ENCODE assay signal across 15 cellular contexts in genomic region chr10:122446668-122447410, GRCh38. TPM values are rescaled to one million over a fixed set of nuclear protein-coding genes. Genes with fewer than 3 reads are reported as not detected.
DNase-seq lines count a peak whose midpoint lies in the region; ATAC-seq and TF ChIP-seq lines count a peak whose summit lies in the region.
"Had no signal": no experiment of that assay in that cellular context is flagged by ENCODE, and none has a peak within 500 bp of the region (broad histone marks: within the 10 kb centered on the region; RNA-seq: fewer than 3 reads in every experiment).

No MANE protein-coding gene starts in this region.

- H3K36me3 Mint-ChIP-seq in naive thymus-derived CD8-positive, alpha-beta T cell, result no peaks in the 10 kb centered on the region
- H3K36me3 Mint-ChIP-seq: activated naive CD4-positive, alpha-beta T cell treated with anti-CD3 and anti-CD28 coated beads, Interleukin-2, amount 10 ng/mL, durations not matched to agents 7 days and 5 days had no signal

- H3K27ac ChIP-seq in hepatocyte, result peak overlapping the region; percentile 31
- no peak overlapping the region for H3K27ac ChIP-seq in suprapubic skin
- H3K27ac ChIP-seq: colonic mucosa had no signal

- H3K4me2 ChIP-seq in hepatocyte, result no peak overlapping the region

- peaks cover 0 to 2% (median 0%) of the 10 kb centered on the region in 9 donors for H3K9me3 Mint-ChIP-seq in naive thymus-derived CD8-positive, alpha-beta T cell
- H3K9me3 Mint-ChIP-seq: activated CD4-positive, alpha-beta T cell treated with anti-CD3 and anti-CD28 coated beads, Interleukin-2, amount 10 ng/mL, durations not matched to agents 24 days and 14 days; activated naive CD4-positive, alpha-beta T cell treated with anti-CD3 and anti-CD28 coated beads, Interleukin-2, amount 10 ng/mL, durations not matched to agents 7 days and 5 days had no signal

- no peaks in the 10 kb centered on the region for H3K4me1 Mint-ChIP-seq in naive thymus-derived CD8-positive, alpha-beta T cell
- H3K4me1 Mint-ChIP-seq: activated CD4-positive, alpha-beta T cell treated with anti-CD3 and anti-CD28 coated beads, Interleukin-2, amount 10 ng/mL, durations not matched to agents 24 days and 14 days; activated naive CD4-positive, alpha-beta T cell treated with anti-CD3 and anti-CD28 coated beads, Interleukin-2, amount 10 ng/mL, durations not matched to agents 7 days and 5 days had no signal

- H3K9me3 ChIP-seq in hepatocyte (ENCODE audit: low read depth) (no peaks in the 10 kb centered on the region), suprapubic skin (no peaks in the 10 kb centered on the region)
- H3K9me3 ChIP-seq: colonic mucosa had no signal

- DNase-seq in Right ventricle myocardium superior (no peak), cardiac septum (ENCODE audit: low spot score) (no peak), amniotic epithelial cell (ENCODE audit: low read depth) (peak; percentile 90), hepatocyte (ENCODE audit: low spot score) (peak; percentile 53), AG08396 (ENCODE audit: low spot score) (no peak), suprapubic skin (ENCODE audit: low spot score in 2 of 2) (no peak)
- DNase-seq in naive thymus-derived CD8-positive, alpha-beta T cell, result no peak
- DNase-seq: activated CD4-positive, alpha-beta T cell treated with anti-CD3 and anti-CD28 coated beads, Interleukin-2, amount 10 ng/mL, durations not matched to agents 24 days and 14 days; activated naive CD4-positive, alpha-beta T cell treated with anti-CD3 and anti-CD28 coated beads, Interleukin-2, amount 10 ng/mL, durations not matched to agents 7 days and 5 days; AML-193; colonic mucosa; GF-D8; NCI-H526 had no signal

- H3K4me3 Mint-ChIP-seq in naive thymus-derived CD8-positive, alpha-beta T cell, result no peak overlapping the region
- H3K4me3 Mint-ChIP-seq: activated CD4-positive, alpha-beta T cell treated with anti-CD3 and anti-CD28 coated beads, Interleukin-2, amount 10 ng/mL, durations not matched to agents 24 days and 14 days; activated naive CD4-positive, alpha-beta T cell treated with anti-CD3 and anti-CD28 coated beads, Interleukin-2, amount 10 ng/mL, durations not matched to agents 7 days and 5 days had no signal

- H3K27me3 ChIP-seq in hepatocyte (no peaks in the 10 kb centered on the region), suprapubic skin (no peaks in the 10 kb centered on the region)
- H3K27me3 ChIP-seq: colonic mucosa had no signal

- H3K9me2 ChIP-seq in hepatocyte (replicated peaks; ENCODE audit: insufficient read depth), result no peaks in the 10 kb centered on the region

- H3K4me3 ChIP-seq in hepatocyte (no peak overlapping the region), suprapubic skin (no peak overlapping the region)
- H3K4me3 ChIP-seq: colonic mucosa had no signal

- POLR2A ChIA-PET in naive thymus-derived CD8-positive, alpha-beta T cell (lab: Charles Lee), result no interaction called here

- no peak overlapping the region for H2AFZ ChIP-seq in hepatocyte

- peak; percentile 88 for ATAC-seq in Right ventricle myocardium superior (ENCODE audit: poor library complexity)
- no peak for ATAC-seq in naive thymus-derived CD8-positive, alpha-beta T cell
- no peak for ATAC-seq in GM18861 (IDR thresholded peaks at IDR 0.05; ENCODE audit: unreplicated experiment)

- H3K36me3 ChIP-seq in hepatocyte (replicated peaks; ENCODE audit: insufficient read depth, low read depth) (no peaks in the 10 kb centered on the region), suprapubic skin (no peaks in the 10 kb centered on the region)
- H3K36me3 ChIP-seq: colonic mucosa had no signal

- intact Hi-C loops in Right ventricle myocardium superior (cut with DNase I) (no loop called here), cardiac septum (cut with DNase I) (loop anchor here (5.0 kb wide), 1 partner anchor 50 kb away; no protein-coding TSS in a partner anchor)

- H4K20me1 ChIP-seq in hepatocyte (ENCODE audit: insufficient read depth, poor library complexity, severe bottlenecking), result no peaks in the 10 kb centered on the region

- no peaks in the 10 kb centered on the region for H3K79me2 ChIP-seq in hepatocyte

- H3K4me1 ChIP-seq in hepatocyte (ENCODE audit: insufficient read depth), result peaks cover 13% of the 10 kb centered on the region
- H3K4me1 ChIP-seq in suprapubic skin, result no peaks in the 10 kb centered on the region
- H3K4me1 ChIP-seq: colonic mucosa had no signal

- H3K27me3 Mint-ChIP-seq in naive thymus-derived CD8-positive, alpha-beta T cell, result peaks cover 2 to 24% (median 13%) of the 10 kb centered on the region in 5 donors

- no peak for TF ChIP-seq POLR2A in suprapubic skin (IDR thresholded peaks at IDR 0.05)

- no peak for TF ChIP-seq EP300 in suprapubic skin (IDR thresholded peaks at IDR 0.05)

- WGBS in hepatocyte (ENCODE audit: low lambda C conversion rate, missing lambda C conversion rate), result 63% methylated on average over 2 of the region's 2 CpGs
- WGBS in suprapubic skin, result 54% methylated on average over 2 of the region's 2 CpGs

- TF ChIP-seq CTCF in hepatocyte (IDR thresholded peaks at IDR 0.05; ENCODE audit: poor library complexity) (no peak), suprapubic skin (IDR thresholded peaks at IDR 0.05) (no peak)

- peak overlapping the region in 1 of 10 donors; percentile 84 for H3K27ac Mint-ChIP-seq in naive thymus-derived CD8-positive, alpha-beta T cell
- H3K27ac Mint-ChIP-seq: activated CD4-positive, alpha-beta T cell treated with anti-CD3 and anti-CD28 coated beads, Interleukin-2, amount 10 ng/mL, durations not matched to agents 24 days and 14 days; activated naive CD4-positive, alpha-beta T cell treated with anti-CD3 and anti-CD28 coated beads, Interleukin-2, amount 10 ng/mL, durations not matched to agents 7 days and 5 days had no signal

RNA-seq across cellular contexts. Expression of gene ARMS2, which starts 7.6 kb away (rescaled TPM):
- total RNA-seq in Right ventricle myocardium superior, result not detected
- total RNA-seq in cardiac septum, result 0.92 TPM
- total RNA-seq in hepatocyte, result not detected in 2 replicates
- not detected in 2 replicates for polyA plus RNA-seq in hepatocyte
- under 1 TPM in 1 of 4 donors, not detected in 3; 0.72 TPM for total RNA-seq in suprapubic skin
- total RNA-seq in naive thymus-derived CD8-positive, alpha-beta T cell, result not detected
- not detected for polyA plus RNA-seq in naive thymus-derived CD8-positive, alpha-beta T cell
- total RNA-seq: activated CD4-positive, alpha-beta T cell treated with anti-CD3 and anti-CD28 coated beads, Interleukin-2, amount 10 ng/mL, durations not matched to agents 24 days and 14 days; colonic mucosa; kidney epithelial cell had no signal

RNA-seq across cellular contexts. Expression of gene HTRA1, which starts 14.5 kb away (rescaled TPM):
- total RNA-seq in Right ventricle myocardium superior, result 40.9 TPM
- total RNA-seq in cardiac septum, result 104 TPM
- 87.1 and 91.9 TPM in 2 replicates for total RNA-seq in hepatocyte
- polyA plus RNA-seq in hepatocyte, result 160 and 173 TPM in 2 replicates
- 10 to 100 TPM; 55.2 to 99.5 (median 80.6) TPM for total RNA-seq in suprapubic skin
- not detected for total RNA-seq in naive thymus-derived CD8-positive, alpha-beta T cell
- polyA plus RNA-seq in naive thymus-derived CD8-positive, alpha-beta T cell, result not detected
- total RNA-seq: activated CD4-positive, alpha-beta T cell treated with anti-CD3 and anti-CD28 coated beads, Interleukin-2, amount 10 ng/mL, durations not matched to agents 24 days and 14 days had no signal

Comparison
In these comparisons a context has a peak if more than half of its experiments do, and no peak if none do; other contexts are left out.
1. DNase-seq: peak in amniotic epithelial cell (single experiment) and hepatocyte (single experiment); none in Right ventricle myocardium superior (single experiment), cardiac septum (single experiment), AG08396 (single experiment), suprapubic skin (0 of 2) and naive thymus-derived CD8-positive, alpha-beta T cell (0 of 10).
2. RNA of gene HTRA1, which starts 14.5 kb away (total RNA-seq): 104 TPM in cardiac septum (single experiment), 87.1 to 91.9 TPM in hepatocyte, 55.2 to 99.5 TPM in suprapubic skin and 40.9 TPM in Right ventricle myocardium superior (single experiment); not detected in naive thymus-derived CD8-positive, alpha-beta T cell; every median in the first group is over 10 times any median in the second.